In genomic region chr12:47080725-47081502, GRCh38 we compare ENCODE assay signal across 8 cellular contexts. TPM values are rescaled to one million over a fixed set of nuclear protein-coding genes. Genes with fewer than 3 reads are reported as not detected.
A peak's percentile ranks its signal among the peaks of the same experiment; 100 is the strongest.
DNase-seq lines count a peak whose midpoint lies in the region; ATAC-seq and TF ChIP-seq lines count a peak whose summit lies in the region.

No MANE protein-coding gene starts in this region.

- H3K36me3 Mint-ChIP-seq in activated T-helper 2 cell treated with anti-CD3 and anti-CD28 coated beads, Interferon-gamma antibody, Interleukin-2, Interleukin-4, amounts not matched to agents 10 μg/mL and 5 μg/mL and 100 μg/mL, durations not matched to agents 14 hours and 24 hours and 36 hours (ENCODE audit: low read depth), result peaks cover 36% of the 10 kb centered on the region

- peaks cover 35% of the 10 kb centered on the region for H3K79me2 ChIP-seq in OCI-LY3 (ENCODE audit: low read length)
- peaks cover 37% of the 10 kb centered on the region for H3K79me2 ChIP-seq in osteoblast (ENCODE audit: insufficient read depth, low read length)

- no peaks in the 10 kb centered on the region for H3K27me3 Mint-ChIP-seq in activated T-helper 2 cell treated with anti-CD3 and anti-CD28 coated beads, Interferon-gamma antibody, Interleukin-2, Interleukin-4, amounts not matched to agents 10 μg/mL and 5 μg/mL and 100 μg/mL, durations not matched to agents 14 hours and 24 hours and 36 hours (ENCODE audit: low read depth)

- no peaks in the 10 kb centered on the region for H3K9me3 Mint-ChIP-seq in activated T-helper 2 cell treated with anti-CD3 and anti-CD28 coated beads, Interferon-gamma antibody, Interleukin-2, Interleukin-4, amounts not matched to agents 10 μg/mL and 5 μg/mL and 100 μg/mL, durations not matched to agents 14 hours and 24 hours and 36 hours

- no peaks in the 10 kb centered on the region for H3K9me3 ChIP-seq in OCI-LY3 (ENCODE audit: insufficient read depth, low read length)
- no peaks in the 10 kb centered on the region for H3K9me3 ChIP-seq in osteoblast (ENCODE audit: low read depth, low read length)

- H3K9ac ChIP-seq in OCI-LY3 (ENCODE audit: low read length), result peak overlapping the region; percentile 94

- H2AFZ ChIP-seq in OCI-LY3 (ENCODE audit: low read depth, low read length) (no peak overlapping the region), osteoblast (ENCODE audit: low read length) (peak overlapping the region; percentile 90)

- H3K36me3 ChIP-seq in OCI-LY3 (replicated peaks; ENCODE audit: low read depth, low read length), result peaks cover 27% of the 10 kb centered on the region
- H3K36me3 ChIP-seq in osteoblast (ENCODE audit: insufficient read depth, low read length), result peaks cover 12% of the 10 kb centered on the region
- H3K36me3 ChIP-seq in urinary bladder (ENCODE audit: insufficient read depth), result no peaks in the 10 kb centered on the region

- 12% methylated on average over 26 of the region's 26 CpGs for WGBS in urinary bladder

- H3K27me3 ChIP-seq in OCI-LY3 (ENCODE audit: low read depth, low read length) (no peaks in the 10 kb centered on the region), osteoblast (ENCODE audit: insufficient read depth, low read length) (no peaks in the 10 kb centered on the region)

- TF ChIP-seq CTCF in GM10266 (IDR thresholded peaks at IDR 0.05; ENCODE audit: control insufficient read depth, insufficient read depth, low read depth, missing control alignments) (no peak), OCI-LY3 (IDR thresholded peaks at IDR 0.05; ENCODE audit: low read depth, low read length) (no peak), foreskin fibroblast (IDR thresholded peaks at IDR 0.05; ENCODE audit: low read depth, low read length) (no peak), osteoblast (IDR thresholded peaks at IDR 0.05; ENCODE audit: extremely low read depth, low read depth, low read length) (no peak)

- peaks cover 75% of the 10 kb centered on the region for H3K4me1 Mint-ChIP-seq in activated T-helper 2 cell treated with anti-CD3 and anti-CD28 coated beads, Interferon-gamma antibody, Interleukin-2, Interleukin-4, amounts not matched to agents 10 μg/mL and 5 μg/mL and 100 μg/mL, durations not matched to agents 14 hours and 24 hours and 36 hours (ENCODE audit: low read depth)

- peak; percentile 18 for DNase-seq in GM10266 (ENCODE audit: extremely low spot score)
- peak; percentile 42 for DNase-seq in activated T-helper 2 cell treated with anti-CD3 and anti-CD28 coated beads, Interferon-gamma antibody, Interleukin-2, Interleukin-4, amounts not matched to agents 10 μg/mL and 5 μg/mL and 100 μg/mL, durations not matched to agents 14 hours and 24 hours and 36 hours (ENCODE audit: low spot score)
- DNase-seq in foreskin fibroblast, result peak in 1 of 2 donors; percentile 41
- peak; percentile 82 for DNase-seq in osteoblast (ENCODE audit: insufficient read length, low spot score, missing footprints)

- H3K27ac ChIP-seq in OCI-LY3 (ENCODE audit: low read length), result peak overlapping the region; percentile 73
- peak overlapping the region; percentile 92 for H3K27ac ChIP-seq in osteoblast (ENCODE audit: low read depth, low read length)
- H3K27ac ChIP-seq in urinary bladder (ENCODE audit: low read depth), result peak overlapping the region; percentile 58

- H4K20me1 ChIP-seq in OCI-LY3 (ENCODE audit: insufficient read depth, low read length), result no peaks in the 10 kb centered on the region
- peaks cover 3% of the 10 kb centered on the region for H4K20me1 ChIP-seq in osteoblast (ENCODE audit: insufficient read depth, low read length)

- H3K4me1 ChIP-seq in OCI-LY3 (ENCODE audit: low read length), result peaks cover 61% of the 10 kb centered on the region
- H3K4me1 ChIP-seq in osteoblast (ENCODE audit: insufficient read depth, low read length), result peaks cover 70% of the 10 kb centered on the region
- H3K4me1 ChIP-seq in urinary bladder (ENCODE audit: insufficient read depth), result no peaks in the 10 kb centered on the region

- H3K4me3 ChIP-seq in OCI-LY3 (ENCODE audit: low read length) (peak overlapping the region; percentile 88), foreskin fibroblast (ENCODE audit: low read depth in 1 of 2, low read length in 2 of 2) (peak overlapping the region; percentile 90), osteoblast (ENCODE audit: insufficient read depth, low read length) (peak overlapping the region; percentile 82), urinary bladder (ENCODE audit: low read depth, low read length) (peak overlapping the region; percentile 83)

- intact Hi-C loops in activated T-helper 2 cell treated with anti-CD3 and anti-CD28 coated beads, Interferon-gamma antibody, Interleukin-2, Interleukin-4, amounts not matched to agents 10 μg/mL and 5 μg/mL and 100 μg/mL, durations not matched to agents 14 hours and 24 hours and 36 hours (cut with micrococcal nuclease), result loop anchor here (1.0 to 5.0 kb wide), 4 partner anchors 66 to 626 kb away; partner anchors contain the start of gene RPAP3

- peak overlapping the region; percentile 95 for H3K4me3 Mint-ChIP-seq in activated T-helper 2 cell treated with anti-CD3 and anti-CD28 coated beads, Interferon-gamma antibody, Interleukin-2, Interleukin-4, amounts not matched to agents 10 μg/mL and 5 μg/mL and 100 μg/mL, durations not matched to agents 14 hours and 24 hours and 36 hours (ENCODE audit: low read depth)

- H3K4me2 ChIP-seq in OCI-LY3 (ENCODE audit: low read length), result peak overlapping the region; percentile 74
- peak overlapping the region; percentile 92 for H3K4me2 ChIP-seq in osteoblast (ENCODE audit: insufficient read depth, low read length)

- peak overlapping the region; percentile 95 for H3K27ac Mint-ChIP-seq in activated T-helper 2 cell treated with anti-CD3 and anti-CD28 coated beads, Interferon-gamma antibody, Interleukin-2, Interleukin-4, amounts not matched to agents 10 μg/mL and 5 μg/mL and 100 μg/mL, durations not matched to agents 14 hours and 24 hours and 36 hours

- ATAC-seq in HG03460 (IDR thresholded peaks at IDR 0.05; ENCODE audit: unreplicated experiment) (no peak), GM19397 (IDR thresholded peaks at IDR 0.05; ENCODE audit: unreplicated experiment) (no peak)

RNA-seq across cellular contexts. Expression of gene AMIGO2, which starts 1.2 kb away (rescaled TPM):
- total RNA-seq in activated T-helper 2 cell treated with anti-CD3 and anti-CD28 coated beads, Interferon-gamma antibody, Interleukin-2, Interleukin-4, amounts not matched to agents 10 μg/mL and 5 μg/mL and 100 μg/mL, durations not matched to agents 14 hours and 24 hours and 36 hours, result 10.7 and 11.1 TPM in 2 replicates
- total RNA-seq in osteoblast (5.6 and 8.0 TPM in 2 replicates), urinary bladder (21.6 TPM)
- 17.9 TPM for polyA plus RNA-seq in urinary bladder

RNA-seq across cellular contexts. Expression of gene PCED1B, which starts 1.5 kb away (rescaled TPM):
- 49.9 and 50.4 TPM in 2 replicates for total RNA-seq in activated T-helper 2 cell treated with anti-CD3 and anti-CD28 coated beads, Interferon-gamma antibody, Interleukin-2, Interleukin-4, amounts not matched to agents 10 μg/mL and 5 μg/mL and 100 μg/mL, durations not matched to agents 14 hours and 24 hours and 36 hours
- total RNA-seq in osteoblast (0.29 and 0.36 TPM in 2 replicates), urinary bladder (1.1 TPM)
- polyA plus RNA-seq in urinary bladder, result 4.6 TPM

Comparison
In these comparisons a context has a peak if more than half of its experiments do, and no peak if none do; other contexts are left out.
1. RNA of gene PCED1B, which starts 1.5 kb away (total RNA-seq): 49.9 to 50.4 TPM in activated T-helper 2 cell treated with anti-CD3 and anti-CD28 coated beads, Interferon-gamma antibody, Interleukin-2, Interleukin-4, amounts not matched to agents 10 μg/mL and 5 μg/mL and 100 μg/mL, durations not matched to agents 14 hours and 24 hours and 36 hours; 1.1 TPM in urinary bladder (single experiment) and 0.29 to 0.36 TPM in osteoblast; every median in the first group is over 10 times any median in the second.
2. Peak in every context shown above with its lines, with median percentiles within 50 percentile points of each other: H3K27ac ChIP-seq and H3K4me3 ChIP-seq.